1 cellular context compared by ENCODE assay signal in the genomic region with DNA sequence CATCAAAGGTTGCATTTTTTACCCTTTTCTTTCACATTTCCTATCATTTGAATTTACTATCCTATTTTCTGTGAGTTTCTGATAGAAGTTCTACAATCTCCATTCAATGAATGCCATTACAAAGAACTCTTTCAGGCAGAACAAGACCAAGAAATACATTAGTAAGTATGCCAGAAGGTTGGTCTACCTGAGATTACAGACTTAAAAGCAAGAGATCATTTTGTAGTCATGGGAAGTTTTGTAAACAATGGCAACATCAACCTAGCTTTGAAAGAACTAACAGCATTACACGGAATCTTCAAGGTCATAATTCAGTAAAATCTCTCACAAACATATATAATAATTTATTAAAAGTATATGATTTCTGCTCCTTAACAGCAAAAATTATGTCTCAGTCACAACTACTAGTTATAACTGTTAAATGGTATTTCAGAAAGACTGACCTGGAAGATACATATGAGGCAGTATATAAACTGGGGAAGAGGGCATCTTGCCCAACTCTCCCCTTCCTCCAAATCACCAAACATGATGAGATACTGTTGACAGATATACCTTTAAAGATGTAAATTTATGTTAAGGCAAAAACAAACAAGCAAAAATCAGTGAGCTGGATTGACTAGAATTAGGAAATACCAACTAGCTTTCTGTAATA.
TF ChIP-seq lines count a peak whose summit lies in the region.

No MANE protein-coding gene starts in this region.

TF ChIP-seq in GM23338, 12 proteins besides CTCF, POLR2A, EP300 and RAD21:
- TF ChIP-seq EZH2phosphoT487 (IDR thresholded peaks at IDR 0.05; ENCODE audit: unreplicated experiment): no peak
- TF ChIP-seq ZNF114 (CRISPR knock-in tag; IDR thresholded peaks at IDR 0.05): no peak
- TF ChIP-seq, protein P1, sequence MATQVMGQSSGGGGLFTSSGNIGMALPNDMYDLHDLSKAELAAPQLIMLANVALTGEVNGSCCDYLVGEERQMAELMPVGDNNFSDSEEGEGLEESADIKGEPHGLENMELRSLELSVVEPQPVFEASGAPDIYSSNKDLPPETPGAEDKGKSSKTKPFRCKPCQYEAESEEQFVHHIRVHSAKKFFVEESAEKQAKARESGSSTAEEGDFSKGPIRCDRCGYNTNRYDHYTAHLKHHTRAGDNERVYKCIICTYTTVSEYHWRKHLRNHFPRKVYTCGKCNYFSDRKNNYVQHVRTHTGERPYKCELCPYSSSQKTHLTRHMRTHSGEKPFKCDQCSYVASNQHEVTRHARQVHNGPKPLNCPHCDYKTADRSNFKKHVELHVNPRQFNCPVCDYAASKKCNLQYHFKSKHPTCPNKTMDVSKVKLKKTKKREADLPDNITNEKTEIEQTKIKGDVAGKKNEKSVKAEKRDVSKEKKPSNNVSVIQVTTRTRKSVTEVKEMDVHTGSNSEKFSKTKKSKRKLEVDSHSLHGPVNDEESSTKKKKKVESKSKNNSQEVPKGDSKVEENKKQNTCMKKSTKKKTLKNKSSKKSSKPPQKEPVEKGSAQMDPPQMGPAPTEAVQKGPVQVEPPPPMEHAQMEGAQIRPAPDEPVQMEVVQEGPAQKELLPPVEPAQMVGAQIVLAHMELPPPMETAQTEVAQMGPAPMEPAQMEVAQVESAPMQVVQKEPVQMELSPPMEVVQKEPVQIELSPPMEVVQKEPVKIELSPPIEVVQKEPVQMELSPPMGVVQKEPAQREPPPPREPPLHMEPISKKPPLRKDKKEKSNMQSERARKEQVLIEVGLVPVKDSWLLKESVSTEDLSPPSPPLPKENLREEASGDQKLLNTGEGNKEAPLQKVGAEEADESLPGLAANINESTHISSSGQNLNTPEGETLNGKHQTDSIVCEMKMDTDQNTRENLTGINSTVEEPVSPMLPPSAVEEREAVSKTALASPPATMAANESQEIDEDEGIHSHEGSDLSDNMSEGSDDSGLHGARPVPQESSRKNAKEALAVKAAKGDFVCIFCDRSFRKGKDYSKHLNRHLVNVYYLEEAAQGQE (IDR thresholded peaks at IDR 0.05; ENCODE audit: unreplicated experiment): no peak
